4 cellular contexts compared by ENCODE assay signal in the genomic region with DNA sequence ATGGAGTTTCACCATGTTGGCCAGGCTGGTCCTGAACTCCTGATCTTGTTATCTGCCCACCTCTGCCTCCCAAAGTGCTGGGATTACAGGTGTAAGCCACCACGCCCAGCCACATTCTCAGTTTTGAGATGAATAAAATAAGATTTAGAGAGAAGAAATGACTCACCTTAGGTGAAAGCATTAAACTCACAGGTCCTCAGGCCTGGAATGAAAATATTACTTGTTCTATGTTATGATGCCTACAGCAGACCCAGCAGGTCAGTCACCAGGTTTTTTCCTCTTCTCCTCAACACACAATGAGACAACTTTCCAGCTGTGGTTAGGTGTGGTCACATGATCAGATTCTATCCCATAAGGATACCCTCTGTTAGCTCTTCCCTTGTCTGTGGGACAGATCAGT.
"Had no signal": no experiment of that assay in that cellular context is flagged by ENCODE, and none has a peak within 500 bp of the region (broad histone marks: within the 10 kb centered on the region; RNA-seq: fewer than 3 reads in every experiment).

No MANE protein-coding gene starts in this region.

- ATAC-seq: GM23338 had no signal

- H3K27ac Mint-ChIP-seq: GM23338, H9 had no signal

- H3K4me3 Mint-ChIP-seq: GM23338, H9 had no signal

- H3K4me1 Mint-ChIP-seq: GM23338, H9 had no signal

- DNase-seq: H9, HCEC 1CT, IMR-90 had no signal

- H3K4me3 ChIP-seq: GM23338 had no signal

- H3K9me3 Mint-ChIP-seq: GM23338 had no signal
